10 cellular contexts compared by ENCODE assay signal in the genomic region with DNA sequence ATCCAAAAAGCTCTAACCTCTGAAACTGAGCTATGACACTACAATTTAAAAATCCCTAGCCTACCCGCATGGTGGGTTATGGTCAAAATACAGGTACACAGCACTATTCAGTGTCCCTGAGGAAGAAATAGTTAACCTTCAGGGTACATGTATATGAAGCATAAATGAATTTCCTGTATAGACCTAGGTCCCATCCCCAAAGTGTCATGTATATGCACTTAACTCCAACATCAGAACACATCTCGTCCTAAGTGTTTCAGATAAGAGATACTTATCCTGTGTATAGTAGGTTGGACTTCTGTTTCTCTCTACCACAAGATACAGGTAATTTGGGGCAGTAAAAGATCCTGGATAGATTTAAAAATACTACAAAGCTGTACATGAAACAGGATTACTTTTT. TPM values are rescaled to one million over a fixed set of nuclear protein-coding genes. Genes with fewer than 3 reads are reported as not detected.
"Had no signal": no experiment of that assay in that cellular context is flagged by ENCODE, and none has a peak within 500 bp of the region (broad histone marks: within the 10 kb centered on the region; RNA-seq: fewer than 3 reads in every experiment).

No MANE protein-coding gene starts in this region.

- H3K27ac Mint-ChIP-seq: activated B cell treated with CpG ODN at 0.5 μM for 24 hours had no signal

- H3K27ac ChIP-seq: ascending aorta, esophagus muscularis mucosa, skin epidermis had no signal

- H3K9me3 Mint-ChIP-seq: activated B cell treated with CpG ODN at 0.5 μM for 24 hours; activated CD4-positive, alpha-beta T cell treated with anti-CD3 and anti-CD28 coated beads, Interleukin-2, amount 10 ng/mL, durations not matched to agents 24 days and 14 days; activated T-helper 17 cell treated with anti-CD3 and anti-CD28 coated beads, Interleukin-2, amount 50 U/mL, for 72 hours; T-cell had no signal

- DNase-seq: activated B cell treated with CpG ODN at 0.5 μM for 24 hours; activated CD4-positive, alpha-beta T cell treated with anti-CD3 and anti-CD28 coated beads, Interleukin-2, amount 10 ng/mL, durations not matched to agents 24 days and 14 days; hypothalamus; trophoblast cell had no signal

- H3K27me3 Mint-ChIP-seq: activated B cell treated with CpG ODN at 0.5 μM for 24 hours; activated CD4-positive, alpha-beta T cell treated with anti-CD3 and anti-CD28 coated beads, Interleukin-2, amount 10 ng/mL, durations not matched to agents 24 days and 14 days; activated T-helper 17 cell treated with anti-CD3 and anti-CD28 coated beads, Interleukin-2, amount 50 U/mL, for 72 hours; T-cell had no signal

- H3K4me3 Mint-ChIP-seq: activated B cell treated with CpG ODN at 0.5 μM for 24 hours; activated CD4-positive, alpha-beta T cell treated with anti-CD3 and anti-CD28 coated beads, Interleukin-2, amount 10 ng/mL, durations not matched to agents 24 days and 14 days; activated T-helper 17 cell treated with anti-CD3 and anti-CD28 coated beads, Interleukin-2, amount 50 U/mL, for 72 hours had no signal

- H3K4me3 ChIP-seq: ascending aorta, esophagus muscularis mucosa, skin epidermis had no signal

- H3K9me3 ChIP-seq: ascending aorta, esophagus muscularis mucosa had no signal

- H3K27me3 ChIP-seq: ascending aorta, esophagus muscularis mucosa had no signal

- FAIRE-seq: bronchial epithelial cell had no signal

RNA-seq across cellular contexts. Expression of a gene that starts 42.3 kb away (rescaled TPM):
- total RNA-seq: ascending aorta had no signal
